ENCODE assay signal across 23 cellular contexts in genomic region chr20:62436692-62437091, GRCh38. TPM values are rescaled to one million over a fixed set of nuclear protein-coding genes. Genes with fewer than 3 reads are reported as not detected.
DNase-seq lines count a peak whose midpoint lies in the region; ATAC-seq and TF ChIP-seq lines count a peak whose summit lies in the region.
"Had no signal": no experiment of that assay in that cellular context is flagged by ENCODE, and none has a peak within 500 bp of the region (broad histone marks: within the 10 kb centered on the region; RNA-seq: fewer than 3 reads in every experiment).

No MANE protein-coding gene starts in this region.

- H2AK5ac ChIP-seq in IMR-90 (ENCODE audit: low read depth, low read length), result no peak overlapping the region

- H3K56ac ChIP-seq in IMR-90 (ENCODE audit: extremely low read depth, insufficient read depth, low read length), result no peak overlapping the region

- peaks cover 60% of the 10 kb centered on the region for H3K4me1 Mint-ChIP-seq in Caco-2 (ENCODE audit: low read depth, unreplicated experiment)
- H3K4me1 Mint-ChIP-seq: CD14-positive monocyte; CD4-positive, alpha-beta memory T cell; CD4-positive, CD25-positive, alpha-beta regulatory T cell; CD8-positive, alpha-beta memory T cell had no signal

- H3K4ac ChIP-seq in IMR-90 (ENCODE audit: low read depth, low read length), result no peak overlapping the region

- no peak overlapping the region for H3K4me3 Mint-ChIP-seq in Caco-2 (ENCODE audit: unreplicated experiment)
- H3K4me3 Mint-ChIP-seq: CD14-positive monocyte; CD4-positive, alpha-beta memory T cell; CD4-positive, CD25-positive, alpha-beta regulatory T cell; CD8-positive, alpha-beta memory T cell had no signal

- peaks cover 13% of the 10 kb centered on the region for H3K36me3 Mint-ChIP-seq in Caco-2 (ENCODE audit: insufficient read depth, unreplicated experiment)
- H3K36me3 Mint-ChIP-seq: CD14-positive monocyte; CD4-positive, alpha-beta memory T cell; CD4-positive, CD25-positive, alpha-beta regulatory T cell; CD8-positive, alpha-beta memory T cell had no signal

- H3K4me3 ChIP-seq in Caco-2 (ENCODE audit: low read depth, low read length) (no peak overlapping the region), HEK293 (ENCODE audit: low read depth, low read length) (no peak overlapping the region), IMR-90 (ENCODE audit: insufficient read depth, low read depth, low read length) (no peak overlapping the region), hepatocyte (no peak overlapping the region), transverse colon (no peak overlapping the region), ovary (no peak overlapping the region)
- H3K4me3 ChIP-seq: BLaER1 had no signal

- H3K27me3 ChIP-seq in Caco-2 (replicated peaks; ENCODE audit: control insufficient read depth, insufficient read depth, low read length) (no peaks in the 10 kb centered on the region), IMR-90 (ENCODE audit: control insufficient read depth, insufficient read depth, low read length) (peaks cover 80% of the 10 kb centered on the region), hepatocyte (no peaks in the 10 kb centered on the region), transverse colon (peaks cover 23% of the 10 kb centered on the region), ovary (no peaks in the 10 kb centered on the region)
- H3K27me3 ChIP-seq: BE2C had no signal

- no peak for TF ChIP-seq RAD21 in IMR-90 (IDR thresholded peaks at IDR 0.05; ENCODE audit: low read length)

- ATAC-seq in IMR-90 (ENCODE audit: low read depth), result no peak

- H3K9me1 ChIP-seq in IMR-90 (ENCODE audit: insufficient read depth, low read length), result no peaks in the 10 kb centered on the region; the same call in 1 of the 2 replicates

- H3K18ac ChIP-seq in IMR-90 (ENCODE audit: low read depth, low read length), result no peak overlapping the region

- dilution Hi-C loops in IMR-90 (cut with HindIII; ENCODE audit: low sequenced_read_pairs, unreplicated experiment), result no loop called here

- H3K36me3 ChIP-seq in Caco-2 (ENCODE audit: control insufficient read depth, insufficient read depth, low read length) (no peaks in the 10 kb centered on the region), HEK293 (ENCODE audit: control insufficient read depth in 2 of 2, insufficient read depth in 1 of 2, low read length in 2 of 2) (no peaks in the 10 kb centered on the region), IMR-90 (ENCODE audit: control insufficient read depth, insufficient read depth, low read length) (no peaks in the 10 kb centered on the region), hepatocyte (replicated peaks; ENCODE audit: insufficient read depth, low read depth) (no peaks in the 10 kb centered on the region), transverse colon (no peaks in the 10 kb centered on the region), ovary (no peaks in the 10 kb centered on the region)
- H3K36me3 ChIP-seq: BE2C, BLaER1 had no signal

- H3K27ac ChIP-seq in HEK293 (ENCODE audit: extremely low read depth, low read depth, low read length), result no peak overlapping the region
- H3K27ac ChIP-seq in IMR-90 (ENCODE audit: insufficient read depth, low read length), result no peak overlapping the region
- H3K27ac ChIP-seq in hepatocyte, result peak overlapping the region; percentile 60
- H3K27ac ChIP-seq in transverse colon, result no peak overlapping the region
- no peak overlapping the region for H3K27ac ChIP-seq in ovary
- H3K27ac ChIP-seq: BLaER1 had no signal

- no peaks in the 10 kb centered on the region for H3K9me3 ChIP-seq in Caco-2
- no peaks in the 10 kb centered on the region for H3K9me3 ChIP-seq in HEK293 (ENCODE audit: control insufficient read depth, insufficient read depth, low read depth, low read length)
- peaks cover 7% of the 10 kb centered on the region for H3K9me3 ChIP-seq in IMR-90 (ENCODE audit: control insufficient read depth, insufficient read depth, low read length)
- no peaks in the 10 kb centered on the region for H3K9me3 ChIP-seq in hepatocyte (ENCODE audit: low read depth)
- no peaks in the 10 kb centered on the region for H3K9me3 ChIP-seq in transverse colon
- no peaks in the 10 kb centered on the region for H3K9me3 ChIP-seq in ovary
- H3K9me3 ChIP-seq: BE2C, BLaER1 had no signal

- no peaks in the 10 kb centered on the region for H3K27me3 Mint-ChIP-seq in Caco-2 (ENCODE audit: insufficient read depth, unreplicated experiment)

- POLR2A ChIA-PET in Caco-2 (lab: Charles Lee), result no interaction called here
- POLR2A ChIA-PET in HEK293 (lab: Yijun Ruan, JAX), result no interaction called here
- POLR2A ChIA-PET in IMR-90 (lab: Charles Lee; ENCODE audit: unreplicated experiment), result no interaction called here

- CTCF ChIA-PET in Caco-2 (lab: Charles Lee) (interaction anchor here (0.7 to 1.1 kb wide), 3 partner anchors 13 to 51 kb away, joined by 3 to 5 read pairs (median 5); no protein-coding TSS in a partner anchor), HEK293 (lab: Yijun Ruan, JAX) (no interaction called here), IMR-90 (lab: Yijun Ruan, JAX) (no interaction called here)

- no TSS peak for BruUV-seq in Caco-2 (replicated peaks; lab: Mats Ljungman, UMichigan)
- BruUV-seq in IMR-90 (replicated peaks; lab: Mats Ljungman, UMichigan), result no TSS peak

- no peaks in the 10 kb centered on the region for H3K79me1 ChIP-seq in IMR-90 (ENCODE audit: low read depth in 1 of 2, low read length in 2 of 2)

- TF ChIP-seq EP300 in transverse colon (IDR thresholded peaks at IDR 0.05; ENCODE audit: low read depth), result no peak
- no peak for TF ChIP-seq EP300 in ovary (IDR thresholded peaks at IDR 0.05)

- H3K9me3 Mint-ChIP-seq in Caco-2 (ENCODE audit: unreplicated experiment), result no peaks in the 10 kb centered on the region
- H3K9me3 Mint-ChIP-seq: CD4-positive, CD25-positive, alpha-beta regulatory T cell; CD8-positive, alpha-beta memory T cell had no signal

- H3K4me1 ChIP-seq in Caco-2 (peaks cover 52% of the 10 kb centered on the region), HEK293 (ENCODE audit: control insufficient read depth, insufficient read depth, low read length) (no peaks in the 10 kb centered on the region), IMR-90 (ENCODE audit: control insufficient read depth, insufficient read depth, low read length) (peaks cover 8% of the 10 kb centered on the region; the same call in 1 of the 2 replicates), hepatocyte (ENCODE audit: insufficient read depth) (peaks cover 31% of the 10 kb centered on the region), transverse colon (peaks cover 7 to 16% (median 9%) of the 10 kb centered on the region in 4 donors), ovary (ENCODE audit: insufficient read depth) (no peaks in the 10 kb centered on the region)
- H3K4me1 ChIP-seq: BE2C, BLaER1 had no signal

- no peak overlapping the region for H4K8ac ChIP-seq in IMR-90 (ENCODE audit: low read depth in 2 of 2, low read length in 2 of 2)

- no peak overlapping the region for H4K91ac ChIP-seq in IMR-90 (ENCODE audit: insufficient read depth, low read depth, low read length)

- H2BK5ac ChIP-seq in IMR-90 (ENCODE audit: low read depth, low read length, poor library complexity, severe bottlenecking), result no peak overlapping the region

- no peak overlapping the region; the same call in 1 of the 2 replicates for H2BK20ac ChIP-seq in IMR-90 (ENCODE audit: low read depth, low read length)

- H3K9me2 ChIP-seq in hepatocyte (replicated peaks; ENCODE audit: insufficient read depth), result no peaks in the 10 kb centered on the region

- TF ChIP-seq POLR2A in IMR-90 (IDR thresholded peaks at IDR 0.05; ENCODE audit: low read depth, low read length) (no peak), transverse colon (IDR thresholded peaks at IDR 0.05) (no peak), ovary (IDR thresholded peaks at IDR 0.05) (no peak)

- no peak overlapping the region for H4K5ac ChIP-seq in IMR-90 (ENCODE audit: low read depth, low read length)

- in situ Hi-C loops in IMR-90 (cut with MboI; ENCODE audit: low sequenced_read_pairs), result no loop called here
- in situ Hi-C loops in transverse colon (cut with MboI; ENCODE audit: low pct_ligation_motif_present in 1 of 4, low pct_unique_long_range_greater_than_20kb in 1 of 4, low sequenced_read_pairs in 3 of 4), result no loop called here

- H3K4me2 ChIP-seq in IMR-90 (ENCODE audit: low read depth, low read length) (no peak overlapping the region), hepatocyte (no peak overlapping the region)
- H3K4me2 ChIP-seq: BLaER1 had no signal

- no peak for DNase-seq in Caco-2
- DNase-seq in IMR-90, result no peak
- DNase-seq in hepatocyte (ENCODE audit: low spot score), result no peak
- no peak for DNase-seq in transverse colon
- DNase-seq in NK-92 treated with Interleukin-12 subunit alpha and Interleukin-12 subunit beta, amount 100 ng/mL, for 24 hours (lab: John Stamatoyannopoulos, UW), result no peak
- no peak for DNase-seq in ovary
- no peak for DNase-seq in inferior parietal cortex (ENCODE audit: extremely low spot score)
- DNase-seq: 8988T; ACHN; BE2C; C1 segment of cervical spinal cord; Calu3; CD4-positive, alpha-beta memory T cell; CD4-positive, CD25-positive, alpha-beta regulatory T cell; CD8-positive, alpha-beta memory T cell; COR-L47; DMS79 treated with DMSO at 0.1 percent for 48 hours; GF-D8 had no signal

- TF ChIP-seq CTCF in Caco-2 (IDR thresholded peaks at IDR 0.05; ENCODE audit: insufficient read depth in 1 of 2, low read depth in 1 of 2, low read length in 1 of 2, severe bottlenecking in 1 of 2, unreplicated experiment in 1 of 2) (no peak), HEK293 (tag by site-specific recombination; IDR thresholded peaks at IDR 0.05) (no peak), IMR-90 (conservative IDR thresholded peaks at IDR 0.05; ENCODE audit: low read depth, low read length) (no peak), hepatocyte (IDR thresholded peaks at IDR 0.05; ENCODE audit: poor library complexity) (no peak), transverse colon (IDR thresholded peaks at IDR 0.05) (no peak), ovary (IDR thresholded peaks at IDR 0.05) (no peak)

- H2BK15ac ChIP-seq in IMR-90 (ENCODE audit: low read depth, low read length), result no peak overlapping the region

- H2AFZ ChIP-seq in IMR-90 (replicated peaks; ENCODE audit: low read length, poor library complexity) (no peak overlapping the region), hepatocyte (no peak overlapping the region)

- intact Hi-C loops in Caco-2 (cut with micrococcal nuclease; ENCODE audit: unreplicated experiment) (no loop called here), IMR-90 (cut with micrococcal nuclease) (no loop called here), transverse colon (cut with DNase I; ENCODE audit: low total_unique reads) (no loop called here), ovary (cut with DNase I) (no loop called here)

- WGBS in IMR-90 (ENCODE audit: extremely low coverage in 2 of 2, insufficient read length in 1 of 2), 2 experiments, result 79% methylated on average over 3 of the region's 3 CpGs; no CpG with 5 or more reads in 1 of the 2 experiments
- WGBS in hepatocyte (ENCODE audit: low lambda C conversion rate, missing lambda C conversion rate), result 94% methylated on average over 3 of the region's 3 CpGs
- WGBS in transverse colon (ENCODE audit: low coverage in 1 of 2), 2 donors, result 90 to 100% methylated on average over 2 to 3 of the region's 3 CpGs
- WGBS in ovary, 3 donors, result 85 to 90% (median 90%) methylated on average over 3 of the region's 3 CpGs

- H3K9ac ChIP-seq in IMR-90 (ENCODE audit: low read depth, low read length), result no peak overlapping the region
- H3K9ac ChIP-seq: BLaER1 had no signal

- H4K20me1 ChIP-seq in IMR-90 (ENCODE audit: insufficient read depth, low read length) (no peaks in the 10 kb centered on the region), hepatocyte (ENCODE audit: insufficient read depth, poor library complexity, severe bottlenecking) (no peaks in the 10 kb centered on the region)

- 0 out of 2 replicates have a peak overlapping the region, but pooled peaks have one; percentile 32 for H2BK120ac ChIP-seq in IMR-90 (ENCODE audit: low read depth, low read length)

- no peak overlapping the region for H2AK9ac ChIP-seq in IMR-90 (replicated peaks; ENCODE audit: low read depth, low read length, poor library complexity)

- peak overlapping the region; percentile 84 for H3K27ac Mint-ChIP-seq in Caco-2 (ENCODE audit: unreplicated experiment)
- H3K27ac Mint-ChIP-seq: CD14-positive monocyte; CD4-positive, alpha-beta memory T cell; CD4-positive, CD25-positive, alpha-beta regulatory T cell; CD8-positive, alpha-beta memory T cell had no signal

- no peak overlapping the region for H3K14ac ChIP-seq in IMR-90 (replicated peaks; ENCODE audit: low read depth, low read length)

- H3K79me2 ChIP-seq in hepatocyte, result no peaks in the 10 kb centered on the region

- H3K23ac ChIP-seq in IMR-90 (ENCODE audit: low read depth, low read length), result no peak overlapping the region

RNA-seq across cellular contexts. Expression of gene RBBP8NL, which starts 9.4 kb away (rescaled TPM):
- total RNA-seq in Caco-2 (2022) (39.2 and 40.5 TPM in 2 replicates), IMR-90 (2012; rRNA removed) (not detected in 2 replicates), hepatocyte (4.1 and 5.7 TPM in 2 replicates), transverse colon (1 to 10 TPM in 3 of 4 donors, under 1 TPM in 1; 0.75 to 9.4 (median 4.3) TPM), ovary (under 1 TPM in 2 of 7 donors, not detected in 5; 0.32 to 0.46 TPM)
- polyA plus RNA-seq in IMR-90 (2012; rRNA removed) (not detected in 2 replicates), hepatocyte (6.4 and 6.9 TPM in 2 replicates), ovary (not detected)
- not detected in 2 replicates for polyA plus RNA-seq in IMR-90 (2012; cell fraction: cytosol; rRNA removed)
- polyA plus RNA-seq in IMR-90 (2012; cell fraction: nucleus; rRNA removed; ENCODE audit: low replicate concordance), result not detected in 2 replicates
- total RNA-seq: A673; CD4-positive, alpha-beta memory T cell; CD4-positive, CD25-positive, alpha-beta regulatory T cell; CD8-positive, alpha-beta memory T cell had no signal
- polyA plus RNA-seq: AG04450; CD14-positive monocyte; CD4-positive, alpha-beta memory T cell; CD4-positive, CD25-positive, alpha-beta regulatory T cell; CD8-positive, alpha-beta memory T cell had no signal

RNA-seq across cellular contexts. Expression of gene CABLES2, which starts 29.6 kb away (rescaled TPM):
- total RNA-seq in Caco-2 (2022) (30.7 and 36.4 TPM in 2 replicates), IMR-90 (2012; rRNA removed) (1.1 and 1.4 TPM in 2 replicates), hepatocyte (8.6 and 12.0 TPM in 2 replicates), transverse colon (10 to 100 TPM in 1 of 4 donors, 1 to 10 TPM in 3; 3.7 to 10.1 (median 8.5) TPM), ovary (1 to 10 TPM; 3.6 to 7.0 (median 4.9) TPM)
- polyA plus RNA-seq in IMR-90 (2012; rRNA removed) (5.1 TPM in 2 replicates), hepatocyte (17.7 and 19.1 TPM in 2 replicates), ovary (1 to 10 TPM; 2.7 to 4.1 TPM)
- 3.6 and 4.4 TPM in 2 replicates for polyA plus RNA-seq in IMR-90 (2012; cell fraction: cytosol; rRNA removed)
- polyA plus RNA-seq in IMR-90 (2012; cell fraction: nucleus; rRNA removed; ENCODE audit: low replicate concordance), result 6.7 and 6.8 TPM in 2 replicates

RNA-seq across cellular contexts. Expression of gene GATA5, which starts 39.1 kb away (rescaled TPM):
- total RNA-seq in Caco-2 (2022) (0.12 and 0.25 TPM in 2 replicates), IMR-90 (2012; rRNA removed) (not detected in 2 replicates), hepatocyte (22.2 and 28.7 TPM in 2 replicates), transverse colon (not detected), ovary (1 to 10 TPM in 2 of 7 donors, under 1 TPM in 3, not detected in 2; 0.13 to 5.5 (median 0.92) TPM)
- polyA plus RNA-seq in IMR-90 (2012; rRNA removed) (not detected in 2 replicates), hepatocyte (43.5 and 53.6 TPM in 2 replicates), ovary (1 to 10 TPM in 1 of 2 donors, under 1 TPM in 1; 0.08 to 1.3 TPM)
- polyA plus RNA-seq in IMR-90 (2012; cell fraction: cytosol; rRNA removed), result not detected in 2 replicates
- polyA plus RNA-seq in IMR-90 (2012; cell fraction: nucleus; rRNA removed; ENCODE audit: low replicate concordance), result not detected in 2 replicates
- total RNA-seq: A673; Calu3; CD4-positive, alpha-beta memory T cell; CD4-positive, CD25-positive, alpha-beta regulatory T cell; CD8-positive, alpha-beta memory T cell had no signal
- polyA plus RNA-seq: AG04450; CD14-positive monocyte; CD4-positive, alpha-beta memory T cell; CD4-positive, CD25-positive, alpha-beta regulatory T cell; CD8-positive, alpha-beta memory T cell had no signal

RNA-seq across cellular contexts. Expression of gene RPS21, which starts 49.8 kb away (rescaled TPM):
- 4,496 and 4,723 TPM in 2 replicates for total RNA-seq in Caco-2 (2022)
- total RNA-seq in IMR-90 (2012; rRNA removed), result 2,710 and 3,846 TPM in 2 replicates
- polyA plus RNA-seq in IMR-90 (2012; rRNA removed), result 4,298 and 4,766 TPM in 2 replicates
- polyA plus RNA-seq in IMR-90 (2012; cell fraction: cytosol; rRNA removed), result 31,826 and 47,741 TPM in 2 replicates
- polyA plus RNA-seq in IMR-90 (2012; cell fraction: nucleus; rRNA removed; ENCODE audit: low replicate concordance), result 3,277 and 3,813 TPM in 2 replicates
- total RNA-seq in hepatocyte, result 1,754 and 2,772 TPM in 2 replicates
- polyA plus RNA-seq in hepatocyte, result 444 and 460 TPM in 2 replicates
- total RNA-seq in transverse colon, result 1,000 to 10,000 TPM in 3 of 4 donors, 100 to 1,000 TPM in 1; 585 to 2,728 (median 1,375) TPM
- 1,000 to 10,000 TPM; 2,424 to 8,739 (median 2,977) TPM for total RNA-seq in ovary
- 1,000 to 10,000 TPM; 1,038 to 9,967 TPM for polyA plus RNA-seq in ovary
